Comparison of ENCODE assay signal across 1 cellular context in the genomic region with DNA sequence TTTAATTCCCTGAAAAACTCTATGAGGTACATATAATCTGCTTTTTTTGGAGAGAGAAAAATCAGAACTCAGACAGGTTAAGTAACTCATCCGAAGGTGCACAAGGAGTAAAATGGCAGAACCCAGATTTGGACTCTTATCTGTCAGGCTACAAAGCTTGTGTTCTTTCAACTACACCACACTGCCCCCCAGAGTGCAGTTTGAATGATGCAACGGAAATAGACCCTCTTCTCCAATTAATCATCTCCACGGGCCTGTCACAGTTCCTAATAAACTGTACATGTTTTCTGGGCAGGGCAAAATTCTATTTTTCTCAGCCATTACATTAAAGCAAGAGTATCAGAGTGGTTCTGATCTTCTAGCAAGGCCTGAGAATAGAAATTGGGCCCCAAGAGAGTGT.
TF ChIP-seq lines count a peak whose summit lies in the region.

No MANE protein-coding gene starts in this region.

TF ChIP-seq in H1, 55 proteins besides CTCF, POLR2A, EP300 and RAD21 (continued from another document):
- TF ChIP-seq CBX5 (IDR thresholded peaks at IDR 0.05; ENCODE audit: low read depth, low read length) = no peak
- no peak for TF ChIP-seq GTF2F1 (IDR thresholded peaks at IDR 0.05; ENCODE audit: borderline replicate concordance, low read depth, low read length)
- no peak for TF ChIP-seq YY1 (IDR thresholded peaks at IDR 0.05; ENCODE audit: low read depth, low read length)
- no peak for TF ChIP-seq KDM5A (IDR thresholded peaks at IDR 0.05; ENCODE audit: low read length)
- no peak for TF ChIP-seq KDM1A (IDR thresholded peaks at IDR 0.05; ENCODE audit: borderline replicate concordance, low read length)
- TF ChIP-seq EZH2 (IDR thresholded peaks at IDR 0.05; ENCODE audit: low read depth, low read length, severe bottlenecking) = no peak
- no peak for TF ChIP-seq BCL11A (IDR thresholded peaks at IDR 0.05; ENCODE audit: low read depth in 2 of 2, low read length in 2 of 2)
- TF ChIP-seq JUN (IDR thresholded peaks at IDR 0.05; ENCODE audit: low read depth, low read length) = no peak
- TF ChIP-seq RNF2 (IDR thresholded peaks at IDR 0.05; ENCODE audit: borderline replicate concordance, low read depth, low read length, missing control alignments, poor library complexity, severe bottlenecking) = no peak
